18 cellular contexts compared by ENCODE assay signal in genomic region chr5:149654893-149655505, GRCh38.
DNase-seq lines count a peak whose midpoint lies in the region; ATAC-seq and TF ChIP-seq lines count a peak whose summit lies in the region.
"Had no signal": no experiment of that assay in that cellular context is flagged by ENCODE, and none has a peak within 500 bp of the region (broad histone marks: within the 10 kb centered on the region; RNA-seq: fewer than 3 reads in every experiment).

No MANE protein-coding gene starts in this region.

- no peaks in the 10 kb centered on the region for H4K20me1 ChIP-seq in H9 (ENCODE audit: control insufficient read depth, insufficient read depth, insufficient read length)
- H4K20me1 ChIP-seq: BLaER1 had no signal

- H3K36me3 Mint-ChIP-seq in H9 (ENCODE audit: insufficient read depth in 1 of 3, low read depth in 3 of 3): no peaks in the 10 kb centered on the region; a peak in 1 of 7 replicates
- no peaks in the 10 kb centered on the region for H3K36me3 Mint-ChIP-seq in WTC11
- H3K36me3 Mint-ChIP-seq in dendritic cell treated with granulocyte-macrophage colony-stimulating factor and Interleukin-4, amounts not matched to agents 40 ng/mL and 50 ng/mL, for 4 days (ENCODE audit: low read depth): no peaks in the 10 kb centered on the region
- peaks cover 14% of the 10 kb centered on the region for H3K36me3 Mint-ChIP-seq in stimulated activated effector memory CD8-positive, alpha-beta T cell treated with anti-CD3 and anti-CD28 coated beads, Interleukin-12 subunit alpha, Interleukin-12 subunit beta, amount 100 ng/mL, for 72 hours

- no peak overlapping the region for H2BK15ac ChIP-seq in H9 (ENCODE audit: low read depth, low read length)

- H4K91ac ChIP-seq in H9 (ENCODE audit: insufficient read length, low read depth, low read length): no peak overlapping the region

- no peaks in the 10 kb centered on the region for H3K4me1 ChIP-seq in H9 (ENCODE audit: insufficient read depth, low read length)
- H3K4me1 ChIP-seq: BLaER1 had no signal

- peak overlapping the region; percentile 13 for H3K18ac ChIP-seq in H9 (ENCODE audit: insufficient read length, low read depth, low read length)

- POLR2A ChIA-PET in WTC11 (lab: Charles Lee): no interaction called here

- WGBS in H9 (ENCODE audit: extremely low coverage, insufficient read length, low lambda C conversion rate): 100% methylated on average over 1 of the region's 4 CpGs

- no peaks in the 10 kb centered on the region for H3K9me3 ChIP-seq in H9 (ENCODE audit: control insufficient read depth, low read depth, low read length)
- H3K9me3 ChIP-seq: BLaER1, SK-N-SH had no signal

- no peak overlapping the region for H2BK5ac ChIP-seq in H9 (ENCODE audit: insufficient read length, low read length)

- H3K4me2 ChIP-seq in H9 (ENCODE audit: insufficient read depth, insufficient read length, low read length): no peak overlapping the region
- H3K4me2 ChIP-seq: BLaER1, GM23338, SK-N-SH had no signal

- no peak overlapping the region for H3K9ac ChIP-seq in H9 (ENCODE audit: extremely low read depth, insufficient read length, low read length)
- H3K9ac ChIP-seq: BLaER1, SK-N-SH had no signal

- no peak overlapping the region for H2AFZ ChIP-seq in H9 (ENCODE audit: low read length)

- H3K4me1 Mint-ChIP-seq in H9 (peaks cover 6 to 10% of the 10 kb centered on the region in 2 experiments; a peak in 3 of 4 replicates), WTC11 (peaks cover 16% of the 10 kb centered on the region)
- peaks cover 10% of the 10 kb centered on the region for H3K4me1 Mint-ChIP-seq in dendritic cell treated with granulocyte-macrophage colony-stimulating factor and Interleukin-4, amounts not matched to agents 40 ng/mL and 50 ng/mL, for 4 days (ENCODE audit: low read depth)
- peaks cover 11% of the 10 kb centered on the region for H3K4me1 Mint-ChIP-seq in stimulated activated effector memory CD8-positive, alpha-beta T cell treated with anti-CD3 and anti-CD28 coated beads, Interleukin-12 subunit alpha, Interleukin-12 subunit beta, amount 100 ng/mL, for 72 hours
- H3K4me1 Mint-ChIP-seq: CD4-positive, alpha-beta memory T cell had no signal

- no peak overlapping the region for H3K56ac ChIP-seq in H9 (ENCODE audit: insufficient read length, low read depth, low read length)

- H3K79me2 ChIP-seq in H9 (ENCODE audit: insufficient read depth, low read length): no peaks in the 10 kb centered on the region

- H2BK12ac ChIP-seq in H9 (ENCODE audit: insufficient read length, low read depth, low read length): no peak overlapping the region

- intact Hi-C loops in dendritic cell treated with granulocyte-macrophage colony-stimulating factor and Interleukin-4, amounts not matched to agents 40 ng/mL and 50 ng/mL, for 4 days (cut with micrococcal nuclease): no loop called here

- no peak overlapping the region for H2BK20ac ChIP-seq in H9 (ENCODE audit: low read depth, low read length, poor library complexity, severe bottlenecking)

- no peak overlapping the region for H2AK5ac ChIP-seq in H9 (ENCODE audit: insufficient read length, low read length)

- no peak overlapping the region for H3K23ac ChIP-seq in H9 (ENCODE audit: insufficient read length, low read depth, low read length)

- no peak overlapping the region for H4K5ac ChIP-seq in H9 (ENCODE audit: insufficient read length, low read depth, low read length)

- H3K27me3 Mint-ChIP-seq in H9 (ENCODE audit: low read depth) (no peaks in the 10 kb centered on the region), WTC11 (ENCODE audit: low read depth) (no peaks in the 10 kb centered on the region)
- H3K27me3 Mint-ChIP-seq in dendritic cell treated with granulocyte-macrophage colony-stimulating factor and Interleukin-4, amounts not matched to agents 40 ng/mL and 50 ng/mL, for 4 days: peaks cover 1% of the 10 kb centered on the region

- no peak overlapping the region for H3K27ac ChIP-seq in H9 (ENCODE audit: insufficient read length, low read depth, low read length)
- H3K27ac ChIP-seq: BLaER1 had no signal

- H3T11ph ChIP-seq in H9 (ENCODE audit: low read length): no peak overlapping the region

- no peaks in the 10 kb centered on the region; a peak in 1 of 5 replicates for H3K9me3 Mint-ChIP-seq in H9
- no peaks in the 10 kb centered on the region for H3K9me3 Mint-ChIP-seq in WTC11
- H3K9me3 Mint-ChIP-seq in dendritic cell treated with granulocyte-macrophage colony-stimulating factor and Interleukin-4, amounts not matched to agents 40 ng/mL and 50 ng/mL, for 4 days: peaks cover 10% of the 10 kb centered on the region
- peaks cover 16% of the 10 kb centered on the region for H3K9me3 Mint-ChIP-seq in stimulated activated effector memory CD8-positive, alpha-beta T cell treated with anti-CD3 and anti-CD28 coated beads, Interleukin-12 subunit alpha, Interleukin-12 subunit beta, amount 100 ng/mL, for 72 hours
- H3K9me3 Mint-ChIP-seq: GM23338 had no signal

- no peak overlapping the region; a peak in 1 of 5 replicates for H3K4me3 Mint-ChIP-seq in H9
- no peak overlapping the region for H3K4me3 Mint-ChIP-seq in WTC11
- no peak overlapping the region for H3K4me3 Mint-ChIP-seq in dendritic cell treated with granulocyte-macrophage colony-stimulating factor and Interleukin-4, amounts not matched to agents 40 ng/mL and 50 ng/mL, for 4 days
- H3K4me3 Mint-ChIP-seq in stimulated activated effector memory CD8-positive, alpha-beta T cell treated with anti-CD3 and anti-CD28 coated beads, Interleukin-12 subunit alpha, Interleukin-12 subunit beta, amount 100 ng/mL, for 72 hours: no peak overlapping the region
- H3K4me3 Mint-ChIP-seq: GM23338, IgD-negative memory B cell had no signal

- H3K27me3 ChIP-seq in H9 (ENCODE audit: insufficient read depth, low read length): no peaks in the 10 kb centered on the region
- H3K27me3 ChIP-seq: BLaER1 had no signal

- H4K8ac ChIP-seq in H9 (replicated peaks; ENCODE audit: insufficient read length, low read depth, low read length): peak overlapping the region; percentile 27

- H3K27ac Mint-ChIP-seq in H9 (no peak overlapping the region; a peak in 1 of 7 replicates), WTC11 (no peak overlapping the region)
- peak overlapping the region; percentile 17 for H3K27ac Mint-ChIP-seq in dendritic cell treated with granulocyte-macrophage colony-stimulating factor and Interleukin-4, amounts not matched to agents 40 ng/mL and 50 ng/mL, for 4 days
- H3K27ac Mint-ChIP-seq in stimulated activated effector memory CD8-positive, alpha-beta T cell treated with anti-CD3 and anti-CD28 coated beads, Interleukin-12 subunit alpha, Interleukin-12 subunit beta, amount 100 ng/mL, for 72 hours: peak overlapping the region; percentile 86
- H3K27ac Mint-ChIP-seq: CD4-positive, alpha-beta memory T cell; GM23338; IgD-negative memory B cell had no signal

- CTCF ChIA-PET in WTC11 (lab: Charles Lee): interaction anchor here (0.5 to 1.5 kb wide), 4 partner anchors 76 to 307 kb away, joined by 3 to 9 read pairs (median 4); no protein-coding TSS in a partner anchor

- H3K4ac ChIP-seq in H9 (ENCODE audit: low read depth, low read length): no peak overlapping the region

- TF ChIP-seq CTCF in H9 (conservative IDR thresholded peaks at IDR 0.05): no peak
- no peak for TF ChIP-seq CTCF in WTC11 (IDR thresholded peaks at IDR 0.05)

- DNase-seq in H9 (no peak), WTC11 (ENCODE audit: low spot score) (no peak), NCI-H1105 (lab: John Stamatoyannopoulos, UW) (no peak)
- no peak for DNase-seq in stimulated activated effector memory CD8-positive, alpha-beta T cell treated with anti-CD3 and anti-CD28 coated beads, Interleukin-12 subunit alpha, Interleukin-12 subunit beta, amount 100 ng/mL, for 72 hours (ENCODE audit: low spot score in 2 of 2)
- DNase-seq: CD4-positive, alpha-beta memory T cell; GF-D8; NCI-H2081 treated with DMSO at 0.1 percent for 48 hours; NCI-H510A; NCI-H748 treated with DMSO at 0.1 percent for 48 hours; RPMI8226; SHP77 treated with DMSO at 0.1 percent for 48 hours; SK-N-SH had no signal

- ATAC-seq in WTC11: no peak
- no peak for ATAC-seq in stimulated activated effector memory CD8-positive, alpha-beta T cell treated with anti-CD3 and anti-CD28 coated beads, Interleukin-12 subunit alpha, Interleukin-12 subunit beta, amount 100 ng/mL, for 72 hours
- ATAC-seq in HG02678 (IDR thresholded peaks at IDR 0.05; ENCODE audit: unreplicated experiment): no peak
- ATAC-seq in HG03439 (IDR thresholded peaks at IDR 0.05; ENCODE audit: unreplicated experiment): no peak

- H3K79me1 ChIP-seq in H9 (ENCODE audit: insufficient read depth, low read depth, low read length, poor library complexity, severe bottlenecking): no peaks in the 10 kb centered on the region

- no peak overlapping the region for H2BK120ac ChIP-seq in H9 (ENCODE audit: low read depth, low read length, poor library complexity, severe bottlenecking)

- no peaks in the 10 kb centered on the region for H3K23me2 ChIP-seq in H9 (ENCODE audit: insufficient read length, low read depth, low read length, poor library complexity, severe bottlenecking)

- no peak overlapping the region for H3K14ac ChIP-seq in H9 (ENCODE audit: insufficient read depth, low read length)

TF ChIP-seq in WTC11, 78 proteins besides CTCF, POLR2A, EP300 and RAD21:
- TF ChIP-seq MXD4 (CRISPR knock-in tag; IDR thresholded peaks at IDR 0.05; ENCODE audit: borderline replicate concordance): no peak
- TF ChIP-seq TCF7 (CRISPR knock-in tag; IDR thresholded peaks at IDR 0.05; ENCODE audit: low read depth): peak; percentile 62; the same call in 1 of the 2 replicates
TF ChIP-seq in WTC11: peak in this region for 1.

Comparison
In these comparisons a context has a peak if more than half of its experiments do, and no peak if none do; other contexts are left out.
1. H3K27ac Mint-ChIP-seq: peak in dendritic cell treated with granulocyte-macrophage colony-stimulating factor and Interleukin-4, amounts not matched to agents 40 ng/mL and 50 ng/mL, for 4 days (single experiment) and stimulated activated effector memory CD8-positive, alpha-beta T cell treated with anti-CD3 and anti-CD28 coated beads, Interleukin-12 subunit alpha, Interleukin-12 subunit beta, amount 100 ng/mL, for 72 hours (single experiment); none in H9 (0 of 3) and WTC11 (single experiment).